Comparison of ENCODE assay signal across 29 cellular contexts in genomic region chr4:26476545-26476944, GRCh38. TPM values are rescaled to one million over a fixed set of nuclear protein-coding genes. Genes with fewer than 3 reads are reported as not detected.
"Had no signal": no experiment of that assay in that cellular context is flagged by ENCODE, and none has a peak within 500 bp of the region (broad histone marks: within the 10 kb centered on the region; RNA-seq: fewer than 3 reads in every experiment).

No MANE protein-coding gene starts in this region.

- H3K9me3 ChIP-seq: ascending aorta, Peyer's patch, SJSA1, SK-N-SH had no signal

- H3K27ac ChIP-seq: ascending aorta, Peyer's patch, SJSA1 had no signal

- FAIRE-seq: K562, TTC549 had no signal

- H3K4me1 ChIP-seq: ascending aorta, Peyer's patch, SJSA1 had no signal

- H3K4me3 ChIP-seq: ascending aorta, K562, Peyer's patch, SJSA1 had no signal

- DNase-seq: activated CD4-positive, alpha-beta T cell treated with anti-CD3 and anti-CD28 coated beads, Interleukin-2, amount 10 ng/mL, durations not matched to agents 24 days and 14 days; activated CD4-positive, alpha-beta T cell treated with anti-CD3 and anti-CD28 coated beads, Interleukin-2, amount 50 U/mL, for 4 hours; activated CD8-positive, alpha-beta T cell treated with anti-CD3 and anti-CD28 coated beads for 36 hours; activated effector memory CD4-positive, alpha-beta T cell treated with anti-CD3 and anti-CD28 coated beads, Interleukin-2, amount 50 U/mL, for 16 hours; activated naive CD4-positive, alpha-beta T cell; activated naive CD4-positive, alpha-beta T cell treated with anti-CD3 and anti-CD28 coated beads, Interleukin-2, amount 50 U/mL, for 16 hours; activated naive CD8-positive, alpha-beta T cell treated with anti-CD3 and anti-CD28 coated beads for 36 hours; activated T-cell treated with anti-CD3 and anti-CD28 coated beads, Interleukin-2, amount 50 U/mL, for 1 hour; activated T-cell treated with anti-CD3 and anti-CD28 coated beads, Interleukin-2, amount 50 U/mL, for 72 hours; amygdala; NCI-H1105; NCI-H1417 treated with DMSO at 0.1 percent for 48 hours; NCI-H187 treated with DMSO at 0.1 percent for 48 hours; NCI-H2081; NCI-H345; NCI-H510A; PC-3; Peyer's patch; RPMI8226; SHP77 treated with DMSO at 0.1 percent for 48 hours; SK-N-SH had no signal

- H3K36me3 ChIP-seq: ascending aorta, Peyer's patch, SJSA1 had no signal

- ATAC-seq: activated CD8-positive, alpha-beta T cell treated with anti-CD3 and anti-CD28 coated beads for 36 hours; activated T-cell treated with anti-CD3 and anti-CD28 coated beads, Interleukin-2, amount 50 U/mL, for 72 hours; activated T-helper 17 cell treated with anti-CD3 and anti-CD28 coated beads, Interleukin-2, amount 50 U/mL, for 72 hours; K562; PC-3 had no signal

- H3K4me2 ChIP-seq: SK-N-SH had no signal

- H3K9ac ChIP-seq: SK-N-SH had no signal

- H3K27me3 ChIP-seq: ascending aorta, Peyer's patch, SJSA1 had no signal

RNA-seq across cellular contexts. Expression of gene CCKAR, which starts 13.7 kb away (rescaled TPM):
- total RNA-seq: activated CD4-positive, alpha-beta T cell treated with anti-CD3 and anti-CD28 coated beads, Interleukin-2, amount 10 ng/mL, durations not matched to agents 24 days and 14 days; activated CD8-positive, alpha-beta memory T cell treated with anti-CD3 and anti-CD28 coated beads for 36 hours; activated CD8-positive, alpha-beta T cell treated with anti-CD3 and anti-CD28 coated beads for 36 hours; activated naive CD8-positive, alpha-beta T cell treated with anti-CD3 and anti-CD28 coated beads for 36 hours; activated T-cell treated with anti-CD3 and anti-CD28 coated beads, Interleukin-2, amount 50 U/mL, for 72 hours; activated T-helper 17 cell treated with anti-CD3 and anti-CD28 coated beads, Interleukin-2, amount 50 U/mL, for 72 hours; ascending aorta; cardiac septum; K562; MCF 10A; PC-3; Peyer's patch; SJSA1 had no signal
- polyA plus RNA-seq: K562, SK-N-SH had no signal
